ENCODE assay signal across 8 cellular contexts in genomic region chr7:99326408-99326782, GRCh38. TPM values are rescaled to one million over a fixed set of nuclear protein-coding genes. Genes with fewer than 3 reads are reported as not detected.
DNase-seq lines count a peak whose midpoint lies in the region; ATAC-seq and TF ChIP-seq lines count a peak whose summit lies in the region.

No MANE protein-coding gene starts in this region.

- no peaks in the 10 kb centered on the region for H3K9me3 ChIP-seq in liver (ENCODE audit: control insufficient read depth in 4 of 4, low read length in 3 of 4)
- H3K9me3 ChIP-seq in transverse colon = no peaks in the 10 kb centered on the region

- no peaks in the 10 kb centered on the region for H3K36me3 ChIP-seq in liver (ENCODE audit: control insufficient read depth in 4 of 4, insufficient read depth in 3 of 4, low read depth in 1 of 4, low read length in 3 of 4)
- H3K36me3 ChIP-seq in transverse colon = no peaks in the 10 kb centered on the region

- H3K4me3 Mint-ChIP-seq in activated T-cell treated with anti-CD3 and anti-CD28 coated beads, Interleukin-2, amount 50 U/mL, for 4 hours = peak overlapping the region; percentile 88
- peak overlapping the region; percentile 83 for H3K4me3 Mint-ChIP-seq in activated naive CD8-positive, alpha-beta T cell treated with anti-CD3 and anti-CD28 coated beads, Interleukin-2, amount 10 ng/mL, durations not matched to agents 7 days and 5 days

- TF ChIP-seq EP300 in transverse colon (IDR thresholded peaks at IDR 0.05; ENCODE audit: low read depth) = no peak

- 2% methylated on average over 10 of the region's 10 CpGs for WGBS in liver
- 0% methylated on average over 6 to 10 of the region's 10 CpGs for WGBS in transverse colon (ENCODE audit: low coverage in 1 of 2), 2 donors

- intact Hi-C loops in transverse colon (cut with DNase I; ENCODE audit: low total_unique reads) = loop anchor here (5.0 kb wide), 1 partner anchor 1144 kb away; no protein-coding TSS in a partner anchor

- TF ChIP-seq CTCF in liver (IDR thresholded peaks at IDR 0.05; ENCODE audit: low read depth, low read length, missing input control) (no peak), transverse colon (IDR thresholded peaks at IDR 0.05) (no peak)

- peaks cover 45% of the 10 kb centered on the region for H3K4me1 Mint-ChIP-seq in activated T-cell treated with anti-CD3 and anti-CD28 coated beads, Interleukin-2, amount 50 U/mL, for 4 hours (ENCODE audit: low read depth)
- peaks cover 32% of the 10 kb centered on the region for H3K4me1 Mint-ChIP-seq in activated naive CD8-positive, alpha-beta T cell treated with anti-CD3 and anti-CD28 coated beads, Interleukin-2, amount 10 ng/mL, durations not matched to agents 7 days and 5 days

- peak overlapping the region; percentile 57 to 75 for H3K27ac ChIP-seq in liver (ENCODE audit: low read depth in 1 of 2, low read length in 2 of 2)
- H3K27ac ChIP-seq in transverse colon = peak overlapping the region; percentile 93 to 96 (median 94)

- no peak for TF ChIP-seq POLR2A in transverse colon (IDR thresholded peaks at IDR 0.05)

- TF ChIP-seq RAD21 in liver (IDR thresholded peaks at IDR 0.05) = no peak

- peak overlapping the region; percentile 88 for H3K27ac Mint-ChIP-seq in activated naive CD8-positive, alpha-beta T cell treated with anti-CD3 and anti-CD28 coated beads, Interleukin-2, amount 10 ng/mL, durations not matched to agents 7 days and 5 days

- H3K4me3 ChIP-seq in liver (ENCODE audit: low read depth in 1 of 3, low read length in 3 of 3) (peak overlapping the region; percentile 62 to 79 (median 75)), transverse colon (peak overlapping the region; percentile 87 to 98 (median 91))

- peak overlapping the region; percentile 76 to 98 for H3K9ac ChIP-seq in liver (ENCODE audit: low read depth in 1 of 2, low read length in 2 of 2)

- no peaks in the 10 kb centered on the region for H3K9me3 Mint-ChIP-seq in activated T-cell treated with anti-CD3 and anti-CD28 coated beads, Interleukin-2, amount 50 U/mL, for 4 hours
- no peaks in the 10 kb centered on the region for H3K9me3 Mint-ChIP-seq in activated naive CD8-positive, alpha-beta T cell treated with anti-CD3 and anti-CD28 coated beads, Interleukin-2, amount 10 ng/mL, durations not matched to agents 7 days and 5 days

- no peak for ATAC-seq in activated T-cell treated with anti-CD3 and anti-CD28 coated beads, Interleukin-2, amount 50 U/mL, for 4 hours
- ATAC-seq in activated naive CD8-positive, alpha-beta T cell treated with anti-CD3 and anti-CD28 coated beads, Interleukin-2, amount 10 ng/mL, durations not matched to agents 7 days and 5 days (ENCODE audit: low read depth) = no peak
- no peak for ATAC-seq in HG02571 (IDR thresholded peaks at IDR 0.05; ENCODE audit: unreplicated experiment)

- H3K36me3 Mint-ChIP-seq in activated T-cell treated with anti-CD3 and anti-CD28 coated beads, Interleukin-2, amount 50 U/mL, for 4 hours (ENCODE audit: insufficient read depth) = no peaks in the 10 kb centered on the region
- peaks cover 10% of the 10 kb centered on the region for H3K36me3 Mint-ChIP-seq in activated naive CD8-positive, alpha-beta T cell treated with anti-CD3 and anti-CD28 coated beads, Interleukin-2, amount 10 ng/mL, durations not matched to agents 7 days and 5 days

- no peaks in the 10 kb centered on the region for H3K27me3 ChIP-seq in liver (ENCODE audit: control insufficient read depth in 4 of 4, insufficient read depth in 4 of 4, low read length in 3 of 4)
- H3K27me3 ChIP-seq in transverse colon = no peaks in the 10 kb centered on the region

- no peaks in the 10 kb centered on the region for H3K27me3 Mint-ChIP-seq in activated T-cell treated with anti-CD3 and anti-CD28 coated beads, Interleukin-2, amount 50 U/mL, for 4 hours (ENCODE audit: low read depth)
- peaks cover 3% of the 10 kb centered on the region for H3K27me3 Mint-ChIP-seq in activated naive CD8-positive, alpha-beta T cell treated with anti-CD3 and anti-CD28 coated beads, Interleukin-2, amount 10 ng/mL, durations not matched to agents 7 days and 5 days

- in situ Hi-C loops in transverse colon (cut with MboI; ENCODE audit: low pct_ligation_motif_present in 1 of 4, low pct_unique_long_range_greater_than_20kb in 1 of 4, low sequenced_read_pairs in 3 of 4) = no loop called here

- POLR2A ChIA-PET in activated naive CD8-positive, alpha-beta T cell treated with anti-CD3 and anti-CD28 coated beads, Interleukin-2, amount 10 ng/mL, durations not matched to agents 7 days and 5 days (lab: Charles Lee) = interaction anchor here (0.8 to 1.4 kb wide), 4 partner anchors 12 to 232 kb away, joined by 4 to 5 read pairs (median 4); partner anchors contain the start of gene ZNF655

- H3K4me1 ChIP-seq in liver (ENCODE audit: control insufficient read depth in 4 of 4, insufficient read depth in 4 of 4, low read length in 3 of 4) (peaks cover 15 to 33% (median 23%) of the 10 kb centered on the region in 4 donors), transverse colon (peaks cover 24 to 58% (median 49%) of the 10 kb centered on the region in 4 donors)

- no peak for DNase-seq in activated T-cell treated with anti-CD3 and anti-CD28 coated beads, Interleukin-2, amount 50 U/mL, for 4 hours
- DNase-seq in activated T-cell treated with anti-CD3 and anti-CD28 coated beads, Interleukin-2, amount 50 U/mL, for 48 hours = no peak
- DNase-seq in activated naive CD8-positive, alpha-beta T cell treated with anti-CD3 and anti-CD28 coated beads, Interleukin-2, amount 10 ng/mL, durations not matched to agents 7 days and 5 days = no peak
- DNase-seq in transverse colon = no peak
- DNase-seq in activated CD4-positive, alpha-beta T cell treated with anti-CD3 and anti-CD28 coated beads, Interleukin-2, amount 50 U/mL, for 4 hours = no peak
- DNase-seq in NCI-H1105 (lab: John Stamatoyannopoulos, UW) = no peak

TF ChIP-seq in liver, 16 proteins besides CTCF, POLR2A, EP300 and RAD21 (continues in another document):
- TF ChIP-seq, protein P1, sequence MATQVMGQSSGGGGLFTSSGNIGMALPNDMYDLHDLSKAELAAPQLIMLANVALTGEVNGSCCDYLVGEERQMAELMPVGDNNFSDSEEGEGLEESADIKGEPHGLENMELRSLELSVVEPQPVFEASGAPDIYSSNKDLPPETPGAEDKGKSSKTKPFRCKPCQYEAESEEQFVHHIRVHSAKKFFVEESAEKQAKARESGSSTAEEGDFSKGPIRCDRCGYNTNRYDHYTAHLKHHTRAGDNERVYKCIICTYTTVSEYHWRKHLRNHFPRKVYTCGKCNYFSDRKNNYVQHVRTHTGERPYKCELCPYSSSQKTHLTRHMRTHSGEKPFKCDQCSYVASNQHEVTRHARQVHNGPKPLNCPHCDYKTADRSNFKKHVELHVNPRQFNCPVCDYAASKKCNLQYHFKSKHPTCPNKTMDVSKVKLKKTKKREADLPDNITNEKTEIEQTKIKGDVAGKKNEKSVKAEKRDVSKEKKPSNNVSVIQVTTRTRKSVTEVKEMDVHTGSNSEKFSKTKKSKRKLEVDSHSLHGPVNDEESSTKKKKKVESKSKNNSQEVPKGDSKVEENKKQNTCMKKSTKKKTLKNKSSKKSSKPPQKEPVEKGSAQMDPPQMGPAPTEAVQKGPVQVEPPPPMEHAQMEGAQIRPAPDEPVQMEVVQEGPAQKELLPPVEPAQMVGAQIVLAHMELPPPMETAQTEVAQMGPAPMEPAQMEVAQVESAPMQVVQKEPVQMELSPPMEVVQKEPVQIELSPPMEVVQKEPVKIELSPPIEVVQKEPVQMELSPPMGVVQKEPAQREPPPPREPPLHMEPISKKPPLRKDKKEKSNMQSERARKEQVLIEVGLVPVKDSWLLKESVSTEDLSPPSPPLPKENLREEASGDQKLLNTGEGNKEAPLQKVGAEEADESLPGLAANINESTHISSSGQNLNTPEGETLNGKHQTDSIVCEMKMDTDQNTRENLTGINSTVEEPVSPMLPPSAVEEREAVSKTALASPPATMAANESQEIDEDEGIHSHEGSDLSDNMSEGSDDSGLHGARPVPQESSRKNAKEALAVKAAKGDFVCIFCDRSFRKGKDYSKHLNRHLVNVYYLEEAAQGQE (IDR thresholded peaks at IDR 0.05) = no peak
- TF ChIP-seq, protein P2, sequence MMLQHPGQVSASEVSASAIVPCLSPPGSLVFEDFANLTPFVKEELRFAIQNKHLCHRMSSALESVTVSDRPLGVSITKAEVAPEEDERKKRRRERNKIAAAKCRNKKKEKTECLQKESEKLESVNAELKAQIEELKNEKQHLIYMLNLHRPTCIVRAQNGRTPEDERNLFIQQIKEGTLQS (IDR thresholded peaks at IDR 0.05) = no peak
- TF ChIP-seq, protein P3, sequence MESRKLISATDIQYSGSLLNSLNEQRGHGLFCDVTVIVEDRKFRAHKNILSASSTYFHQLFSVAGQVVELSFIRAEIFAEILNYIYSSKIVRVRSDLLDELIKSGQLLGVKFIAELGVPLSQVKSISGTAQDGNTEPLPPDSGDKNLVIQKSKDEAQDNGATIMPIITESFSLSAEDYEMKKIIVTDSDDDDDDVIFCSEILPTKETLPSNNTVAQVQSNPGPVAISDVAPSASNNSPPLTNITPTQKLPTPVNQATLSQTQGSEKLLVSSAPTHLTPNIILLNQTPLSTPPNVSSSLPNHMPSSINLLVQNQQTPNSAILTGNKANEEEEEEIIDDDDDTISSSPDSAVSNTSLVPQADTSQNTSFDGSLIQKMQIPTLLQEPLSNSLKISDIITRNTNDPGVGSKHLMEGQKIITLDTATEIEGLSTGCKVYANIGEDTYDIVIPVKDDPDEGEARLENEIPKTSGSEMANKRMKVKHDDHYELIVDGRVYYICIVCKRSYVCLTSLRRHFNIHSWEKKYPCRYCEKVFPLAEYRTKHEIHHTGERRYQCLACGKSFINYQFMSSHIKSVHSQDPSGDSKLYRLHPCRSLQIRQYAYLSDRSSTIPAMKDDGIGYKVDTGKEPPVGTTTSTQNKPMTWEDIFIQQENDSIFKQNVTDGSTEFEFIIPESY (IDR thresholded peaks at IDR 0.05) = no peak
- no peak for TF ChIP-seq TAF1 (conservative IDR thresholded peaks at IDR 0.05)

RNA-seq across cellular contexts. Expression of gene ARPC1A, which starts 0.7 kb away (rescaled TPM):
- total RNA-seq in activated T-cell treated with anti-CD3 and anti-CD28 coated beads, Interleukin-2, amount 50 U/mL, for 4 hours = 10 to 100 TPM; 81.5 to 85.5 (median 81.9) TPM
- 10 to 100 TPM; 50.6 to 53.5 TPM for total RNA-seq in activated naive CD8-positive, alpha-beta T cell treated with anti-CD3 and anti-CD28 coated beads, Interleukin-2, amount 10 ng/mL, durations not matched to agents 7 days and 5 days
- 10 to 100 TPM; 46.7 to 60.1 TPM for total RNA-seq in liver
- 10 to 100 TPM; 61.5 to 84.0 TPM for polyA plus RNA-seq in liver
- total RNA-seq in transverse colon = 100 to 1,000 TPM; 104 to 186 (median 147) TPM

RNA-seq across cellular contexts. Expression of gene ARPC1B, which starts 48.1 kb away (rescaled TPM):
- total RNA-seq in activated T-cell treated with anti-CD3 and anti-CD28 coated beads, Interleukin-2, amount 50 U/mL, for 4 hours = 100 to 1,000 TPM; 240 to 282 (median 274) TPM
- 100 to 1,000 TPM; 318 to 319 TPM for total RNA-seq in activated naive CD8-positive, alpha-beta T cell treated with anti-CD3 and anti-CD28 coated beads, Interleukin-2, amount 10 ng/mL, durations not matched to agents 7 days and 5 days
- 100 to 1,000 TPM; 111 to 182 TPM for total RNA-seq in liver
- polyA plus RNA-seq in liver = 100 to 1,000 TPM in 1 of 2 donors, 10 to 100 TPM in 1; 43.9 to 112 TPM
- 100 to 1,000 TPM; 138 to 346 (median 186) TPM for total RNA-seq in transverse colon

RNA-seq across cellular contexts. Expression of gene MYH16, which starts 53.8 kb away (rescaled TPM):
- total RNA-seq in activated T-cell treated with anti-CD3 and anti-CD28 coated beads, Interleukin-2, amount 50 U/mL, for 4 hours = not detected
- total RNA-seq in activated naive CD8-positive, alpha-beta T cell treated with anti-CD3 and anti-CD28 coated beads, Interleukin-2, amount 10 ng/mL, durations not matched to agents 7 days and 5 days = not detected
- total RNA-seq in liver (not detected), transverse colon (not detected)
- not detected for polyA plus RNA-seq in liver
